Comparison of ENCODE assay signal across 25 cellular contexts in genomic region chr11:86186420-86186819, GRCh38. TPM values are rescaled to one million over a fixed set of nuclear protein-coding genes. Genes with fewer than 3 reads are reported as not detected.
A peak's percentile ranks its signal among the peaks of the same experiment; 100 is the strongest.
DNase-seq lines count a peak whose midpoint lies in the region; ATAC-seq and TF ChIP-seq lines count a peak whose summit lies in the region.
"Had no signal": no experiment of that assay in that cellular context is flagged by ENCODE, and none has a peak within 500 bp of the region (broad histone marks: within the 10 kb centered on the region; RNA-seq: fewer than 3 reads in every experiment).

No MANE protein-coding gene starts in this region.

- POLR2A ChIA-PET in MCF 10A (lab: Yijun Ruan, JAX), result interaction anchor here (0.9 to 1.3 kb wide), 2 partner anchors 11 to 119 kb away, joined by 3 to 4 read pairs; no protein-coding TSS in a partner anchor
- POLR2A ChIA-PET in naive thymus-derived CD4-positive, alpha-beta T cell (lab: Charles Lee), result no interaction called here

- H3K36me3 ChIP-seq in breast epithelium (no peaks in the 10 kb centered on the region), Karpas-422 (ENCODE audit: insufficient read depth, low read length) (no peaks in the 10 kb centered on the region), gastrocnemius medialis (no peaks in the 10 kb centered on the region)
- H3K36me3 ChIP-seq in naive thymus-derived CD4-positive, alpha-beta T cell (ENCODE audit: control insufficient read depth in 2 of 3, insufficient read depth in 3 of 3, low read length in 3 of 3), result no peaks in the 10 kb centered on the region
- H3K36me3 ChIP-seq: MG63 had no signal

- no peak overlapping the region for H3K9ac ChIP-seq in Karpas-422 (ENCODE audit: low read length)

- ATAC-seq in gastrocnemius medialis (peak in 1 of 2 donors; percentile 36), esophagus mucosa (no peak)
- no peak for ATAC-seq in naive thymus-derived CD4-positive, alpha-beta T cell
- ATAC-seq: Panc1 had no signal

- H3K79me2 ChIP-seq in Karpas-422 (ENCODE audit: low read length), result no peaks in the 10 kb centered on the region

- CTCF ChIA-PET in MCF 10A (lab: Yijun Ruan, JAX), result interaction anchor here (1.0 to 1.4 kb wide), 4 partner anchors 70 to 332 kb away, joined by 3 to 5 read pairs (median 4); partner anchors contain the start of gene CCDC83
- CTCF ChIA-PET in naive thymus-derived CD4-positive, alpha-beta T cell (lab: Charles Lee), result no interaction called here

- no peaks in the 10 kb centered on the region for H3K9me3 ChIP-seq in breast epithelium
- H3K9me3 ChIP-seq in Karpas-422 (ENCODE audit: low read length), result no peaks in the 10 kb centered on the region
- H3K9me3 ChIP-seq in gastrocnemius medialis, result no peaks in the 10 kb centered on the region
- H3K9me3 ChIP-seq in naive thymus-derived CD4-positive, alpha-beta T cell (ENCODE audit: control insufficient read depth in 2 of 3, low read length in 3 of 3), result no peaks in the 10 kb centered on the region
- H3K9me3 ChIP-seq: MG63 had no signal

- H3K4me3 Mint-ChIP-seq in MCF 10A (ENCODE audit: unreplicated experiment), result no peak overlapping the region
- H3K4me3 Mint-ChIP-seq in naive thymus-derived CD4-positive, alpha-beta T cell, result no peak overlapping the region

- H3K4me3 ChIP-seq in breast epithelium, result no peak overlapping the region
- no peak overlapping the region for H3K4me3 ChIP-seq in Karpas-422 (ENCODE audit: low read length)
- no peak overlapping the region for H3K4me3 ChIP-seq in fibroblast of the aortic adventitia (ENCODE audit: low read depth, low read length)
- H3K4me3 ChIP-seq in gastrocnemius medialis, result no peak overlapping the region
- H3K4me3 ChIP-seq in naive thymus-derived CD4-positive, alpha-beta T cell (ENCODE audit: low read length), result no peak overlapping the region
- H3K4me3 ChIP-seq: MG63 had no signal

- BruUV-seq in MCF 10A (replicated peaks; lab: Mats Ljungman, UMichigan), result no TSS peak

- H3K4me1 Mint-ChIP-seq in MCF 10A (ENCODE audit: insufficient read depth, unreplicated experiment), result no peaks in the 10 kb centered on the region
- H3K4me1 Mint-ChIP-seq in naive thymus-derived CD4-positive, alpha-beta T cell, result peaks cover 0 to 9% (median 0%) of the 10 kb centered on the region in 7 donors

- H2AFZ ChIP-seq in Karpas-422 (ENCODE audit: low read length), result peak overlapping the region; percentile 14

- no peak for TF ChIP-seq CTCF in breast epithelium (IDR thresholded peaks at IDR 0.05)
- TF ChIP-seq CTCF in MCF 10A (IDR thresholded peaks at IDR 0.05; ENCODE audit: unreplicated experiment), result no peak
- TF ChIP-seq CTCF in fibroblast of the aortic adventitia (IDR thresholded peaks at IDR 0.05; ENCODE audit: insufficient read depth, low read length), result no peak
- no peak for TF ChIP-seq CTCF in gastrocnemius medialis (IDR thresholded peaks at IDR 0.05 in 4 of 5, conservative IDR thresholded peaks at IDR 0.05 in 1 of 5)

- H3K27ac ChIP-seq in breast epithelium (peak overlapping the region; percentile 32 to 54), Karpas-422 (ENCODE audit: low read length) (no peak overlapping the region), gastrocnemius medialis (peak overlapping the region; percentile 24 to 33 (median 30))
- no peak overlapping the region for H3K27ac ChIP-seq in naive thymus-derived CD4-positive, alpha-beta T cell (ENCODE audit: low read depth, low read length)
- H3K27ac ChIP-seq: 22Rv1, RWPE1 had no signal

- in situ Hi-C loops in gastrocnemius medialis (cut with MboI; ENCODE audit: low sequenced_read_pairs in 4 of 4), result no loop called here

- no peaks in the 10 kb centered on the region for H4K20me1 ChIP-seq in Karpas-422 (ENCODE audit: insufficient read depth, low read depth, low read length)

- no peaks in the 10 kb centered on the region for H3K27me3 ChIP-seq in breast epithelium
- H3K27me3 ChIP-seq in Karpas-422 (ENCODE audit: low read length), result no peaks in the 10 kb centered on the region
- no peaks in the 10 kb centered on the region for H3K27me3 ChIP-seq in gastrocnemius medialis
- H3K27me3 ChIP-seq in naive thymus-derived CD4-positive, alpha-beta T cell (ENCODE audit: control insufficient read depth in 2 of 2, insufficient read depth in 2 of 2, low read length in 2 of 2), result no peaks in the 10 kb centered on the region
- H3K27me3 ChIP-seq: MG63 had no signal

- no peaks in the 10 kb centered on the region for H3K9me2 ChIP-seq in Karpas-422 (replicated peaks; ENCODE audit: insufficient read depth, low read length)

- peaks cover 0 to 5% of the 10 kb centered on the region in 2 donors for H3K4me1 ChIP-seq in breast epithelium
- H3K4me1 ChIP-seq in Karpas-422 (ENCODE audit: low read length), result peaks cover 37% of the 10 kb centered on the region
- peaks cover 12 to 17% of the 10 kb centered on the region in 2 donors for H3K4me1 ChIP-seq in gastrocnemius medialis
- H3K4me1 ChIP-seq in naive thymus-derived CD4-positive, alpha-beta T cell (ENCODE audit: control insufficient read depth in 2 of 2, insufficient read depth in 2 of 2, low read length in 2 of 2), result no peaks in the 10 kb centered on the region

- no peak for TF ChIP-seq POLR2A in breast epithelium (IDR thresholded peaks at IDR 0.05)
- TF ChIP-seq POLR2A in gastrocnemius medialis (IDR thresholded peaks at IDR 0.05), result no peak

- H3K4me2 ChIP-seq in Karpas-422 (ENCODE audit: low read depth, low read length, poor library complexity, severe bottlenecking), result no peak overlapping the region

- no peaks in the 10 kb centered on the region for H3K9me3 Mint-ChIP-seq in MCF 10A (ENCODE audit: unreplicated experiment)
- H3K9me3 Mint-ChIP-seq in naive thymus-derived CD4-positive, alpha-beta T cell, result peaks cover 0 to 1% (median 0%) of the 10 kb centered on the region in 11 donors

- H3K27me3 Mint-ChIP-seq in MCF 10A (ENCODE audit: insufficient read depth, unreplicated experiment), result no peaks in the 10 kb centered on the region
- H3K27me3 Mint-ChIP-seq in naive thymus-derived CD4-positive, alpha-beta T cell, result peaks cover 0 to 10% (median 3%) of the 10 kb centered on the region in 5 donors

- no peak for DNase-seq in breast epithelium (ENCODE audit: low spot score in 2 of 2)
- no peak for DNase-seq in MCF 10A (ENCODE audit: unreplicated experiment)
- DNase-seq in Karpas-422, result no peak
- peak; percentile 15 for DNase-seq in fibroblast of the aortic adventitia (ENCODE audit: low read depth)
- no peak for DNase-seq in gastrocnemius medialis
- DNase-seq in naive thymus-derived CD4-positive, alpha-beta T cell, result no peak
- DNase-seq in DMS114 treated with DMSO at 0.1 percent for 48 hours (lab: John Stamatoyannopoulos, UW; ENCODE audit: unreplicated experiment), result no peak
- DNase-seq: ACHN, Calu3, DMS153, DND-41, H7, Kasumi-1, MG63, NCI-H1105 treated with DMSO at 0.1 percent for 48 hours, NCI-H146, NCI-H1930, NCI-H446 treated with DMSO at 0.1 percent for 48 hours, NCI-H526, NCI-H82, SHP77 treated with DMSO at 0.1 percent for 48 hours had no signal

- intact Hi-C loops in breast epithelium (cut with DNase I; ENCODE audit: low total_unique reads), result no loop called here
- intact Hi-C loops in MCF 10A (cut with micrococcal nuclease), result no loop called here
- intact Hi-C loops in gastrocnemius medialis (cut with DNase I; ENCODE audit: low total_unique reads), result no loop called here
- intact Hi-C loops in naive thymus-derived CD4-positive, alpha-beta T cell (cut with micrococcal nuclease), result no loop called here

- H3K36me3 Mint-ChIP-seq in MCF 10A (ENCODE audit: insufficient read depth, unreplicated experiment), result no peaks in the 10 kb centered on the region
- H3K36me3 Mint-ChIP-seq in naive thymus-derived CD4-positive, alpha-beta T cell, result peaks cover 0 to 11% (median 0%) of the 10 kb centered on the region in 5 donors

- no peak overlapping the region for H3K27ac Mint-ChIP-seq in MCF 10A (ENCODE audit: low read depth, unreplicated experiment)
- H3K27ac Mint-ChIP-seq in naive thymus-derived CD4-positive, alpha-beta T cell, result no peak overlapping the region

RNA-seq across cellular contexts. Expression of gene EED, which starts 58.1 kb away (rescaled TPM):
- 10 to 100 TPM; 14.6 to 39.4 (median 26.2) TPM for total RNA-seq in breast epithelium
- 20.9 and 22.9 TPM in 2 replicates for total RNA-seq in MCF 10A (2022)
- 100 and 137 TPM in 2 replicates for total RNA-seq in Karpas-422 (2014; rRNA removed; shearing (Covaris generic); ENCODE audit: low replicate concordance)
- total RNA-seq in fibroblast of the aortic adventitia (ENCODE audit: low replicate concordance), result 19.4 and 24.7 TPM in 2 replicates
- total RNA-seq in gastrocnemius medialis, result 10 to 100 TPM in 1 of 4 donors, 1 to 10 TPM in 3; 5.2 to 12.1 (median 8.5) TPM
- total RNA-seq in esophagus mucosa, result 10.6 TPM
- total RNA-seq in naive thymus-derived CD4-positive, alpha-beta T cell, result 10 to 100 TPM; 22.2 to 62.4 (median 35.5) TPM
- 10 to 100 TPM; 15.3 to 22.0 TPM for polyA plus RNA-seq in naive thymus-derived CD4-positive, alpha-beta T cell

Comparison
In these comparisons a context has a peak if more than half of its experiments do, and no peak if none do; other contexts are left out.
1. H3K27ac ChIP-seq: peak in breast epithelium (2 of 2) and gastrocnemius medialis (4 of 4); none in Karpas-422 (single experiment) and naive thymus-derived CD4-positive, alpha-beta T cell (single experiment).